Comparison of ENCODE assay signal across 2 cellular contexts in genomic region chr9:109295475-109296110, GRCh38.
TF ChIP-seq lines count a peak whose summit lies in the region.

No MANE protein-coding gene starts in this region.

TF ChIP-seq in liver, 16 proteins besides CTCF, POLR2A, EP300 and RAD21 (continued from another document):
- TF ChIP-seq REST (IDR thresholded peaks at IDR 0.05) (no peak), RXRA (IDR thresholded peaks at IDR 0.05) (peak in 1 of 2 donors; percentile 8), HNF4A (conservative IDR thresholded peaks at IDR 0.05) (no peak)
TF ChIP-seq in liver: peak in this region for 3.

TF ChIP-seq in HepG2, 621 proteins besides CTCF, POLR2A, EP300 and RAD21 (continued from another document):
- TF ChIP-seq ZNF646 (CRISPR knock-in tag; IDR thresholded peaks at IDR 0.05) (no peak), NFAT5 (CRISPR knock-in tag; IDR thresholded peaks at IDR 0.05) (no peak), ZNF790 (CRISPR knock-in tag; IDR thresholded peaks at IDR 0.05; ENCODE audit: borderline replicate concordance) (no peak), ZNF230 (CRISPR knock-in tag; IDR thresholded peaks at IDR 0.05) (no peak), KMT2B (CRISPR knock-in tag; IDR thresholded peaks at IDR 0.05) (no peak), ZNF205 (CRISPR knock-in tag; IDR thresholded peaks at IDR 0.05) (no peak), PHF21A (CRISPR knock-in tag; IDR thresholded peaks at IDR 0.05) (no peak), TEAD2 (CRISPR knock-in tag; IDR thresholded peaks at IDR 0.05) (no peak), ZNF720 (CRISPR knock-in tag; IDR thresholded peaks at IDR 0.05) (no peak), NCOA5 (CRISPR knock-in tag; IDR thresholded peaks at IDR 0.05) (no peak), MBNL3 (CRISPR knock-in tag; conservative IDR thresholded peaks at IDR 0.05) (no peak), MNT (IDR thresholded peaks at IDR 0.05) (no peak), IKZF1 (IDR thresholded peaks at IDR 0.05) (no peak), PBX2 (CRISPR knock-in tag; IDR thresholded peaks at IDR 0.05) (no peak), ZNF510 (CRISPR knock-in tag; IDR thresholded peaks at IDR 0.05; ENCODE audit: low read depth) (no peak), MTF2 (CRISPR knock-in tag; IDR thresholded peaks at IDR 0.05; ENCODE audit: borderline replicate concordance) (no peak)
